12 cellular contexts compared by ENCODE assay signal in genomic region chr9:89482950-89483349, GRCh38.
DNase-seq lines count a peak whose midpoint lies in the region.
"Had no signal": no experiment of that assay in that cellular context is flagged by ENCODE, and none has a peak within 500 bp of the region (broad histone marks: within the 10 kb centered on the region; RNA-seq: fewer than 3 reads in every experiment).

No MANE protein-coding gene starts in this region.

- peak; percentile 11 for DNase-seq in NCI-H2196 (lab: John Stamatoyannopoulos, UW; ENCODE audit: unreplicated experiment)
- DNase-seq in NCI-H2196 treated with DMSO at 0.1 percent for 48 hours (lab: John Stamatoyannopoulos, UW; ENCODE audit: unreplicated experiment), result no peak
- peak; percentile 57 for DNase-seq in RPMI8226
- peak; percentile 63 to 79 for DNase-seq in cerebellar nuclear complex (lab: John Stamatoyannopoulos, UW)
- DNase-seq in pons (ENCODE audit: low spot score), result peak; percentile 57
- DNase-seq in stimulated activated CD4-positive, alpha-beta T cell treated with anti-CD3 and anti-CD28 coated beads, Interleukin-2, amount 100 ng/mL, for 48 hours, result no peak
- no peak for DNase-seq in SIG-M5 (lab: John Stamatoyannopoulos, UW)
- no peak for DNase-seq in HuH-7 (ENCODE audit: low spot score)
- DNase-seq: 8988T; DMS 273 treated with DMSO at 0.1 percent for 48 hours; NCI-H345; stimulated activated naive CD4-positive, alpha-beta T cell treated with Interleukin-2 at 50 U/mL for 16 hours had no signal

Comparison
In these comparisons a context has a peak if more than half of its experiments do, and no peak if none do; other contexts are left out.
1. DNase-seq: peak in NCI-H2196 (single experiment), RPMI8226 (single experiment), cerebellar nuclear complex (2 of 2) and pons (single experiment); none in NCI-H2196 treated with DMSO at 0.1 percent for 48 hours (single experiment), stimulated activated CD4-positive, alpha-beta T cell treated with anti-CD3 and anti-CD28 coated beads, Interleukin-2, amount 100 ng/mL, for 48 hours (0 of 2), SIG-M5 (single experiment) and HuH-7 (single experiment).